Comparison of ENCODE assay signal across 1 cellular context in the genomic region with DNA sequence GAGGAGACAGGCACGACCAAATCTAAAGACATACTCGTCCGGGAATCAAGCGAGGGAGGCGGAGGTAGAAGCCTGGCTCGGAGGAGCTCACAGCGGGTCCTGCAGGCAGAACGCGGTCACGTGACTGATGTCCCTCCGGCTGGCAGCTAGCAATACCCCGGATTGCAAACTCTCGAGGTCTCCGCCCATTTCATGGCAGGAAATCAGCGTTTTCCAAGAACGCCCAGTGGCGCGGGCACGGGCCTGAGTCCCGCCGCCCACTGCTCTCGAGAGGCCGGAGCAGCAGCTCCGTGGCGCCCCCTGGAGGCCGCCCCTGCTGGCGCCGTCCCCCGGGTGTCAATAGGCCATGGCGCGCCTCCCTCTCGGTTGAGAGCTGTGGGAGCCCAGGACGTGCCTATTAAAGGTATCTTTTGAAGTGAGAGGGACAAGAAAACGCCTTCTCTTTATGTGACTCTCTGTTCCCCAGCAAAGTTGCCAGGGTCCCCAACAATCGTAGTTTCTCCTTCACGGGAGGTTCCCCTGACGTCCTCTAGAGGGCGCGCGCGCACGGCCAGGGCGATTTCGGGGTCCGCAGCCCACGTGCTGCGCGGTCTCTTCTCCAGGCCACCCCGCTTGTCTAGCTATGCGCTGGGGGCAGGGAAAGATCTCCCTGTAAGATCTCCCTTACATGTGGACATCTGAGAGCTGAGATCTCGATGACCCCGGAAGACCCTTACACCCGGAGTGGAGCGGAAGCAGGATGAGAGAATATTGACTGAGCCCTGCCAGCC.
TF ChIP-seq lines count a peak whose summit lies in the region.

No MANE protein-coding gene starts in this region.

TF ChIP-seq in HEK293, 187 proteins besides CTCF, POLR2A, EP300 and RAD21 (continued from another document and continues in another):
- TF ChIP-seq, protein P1, sequence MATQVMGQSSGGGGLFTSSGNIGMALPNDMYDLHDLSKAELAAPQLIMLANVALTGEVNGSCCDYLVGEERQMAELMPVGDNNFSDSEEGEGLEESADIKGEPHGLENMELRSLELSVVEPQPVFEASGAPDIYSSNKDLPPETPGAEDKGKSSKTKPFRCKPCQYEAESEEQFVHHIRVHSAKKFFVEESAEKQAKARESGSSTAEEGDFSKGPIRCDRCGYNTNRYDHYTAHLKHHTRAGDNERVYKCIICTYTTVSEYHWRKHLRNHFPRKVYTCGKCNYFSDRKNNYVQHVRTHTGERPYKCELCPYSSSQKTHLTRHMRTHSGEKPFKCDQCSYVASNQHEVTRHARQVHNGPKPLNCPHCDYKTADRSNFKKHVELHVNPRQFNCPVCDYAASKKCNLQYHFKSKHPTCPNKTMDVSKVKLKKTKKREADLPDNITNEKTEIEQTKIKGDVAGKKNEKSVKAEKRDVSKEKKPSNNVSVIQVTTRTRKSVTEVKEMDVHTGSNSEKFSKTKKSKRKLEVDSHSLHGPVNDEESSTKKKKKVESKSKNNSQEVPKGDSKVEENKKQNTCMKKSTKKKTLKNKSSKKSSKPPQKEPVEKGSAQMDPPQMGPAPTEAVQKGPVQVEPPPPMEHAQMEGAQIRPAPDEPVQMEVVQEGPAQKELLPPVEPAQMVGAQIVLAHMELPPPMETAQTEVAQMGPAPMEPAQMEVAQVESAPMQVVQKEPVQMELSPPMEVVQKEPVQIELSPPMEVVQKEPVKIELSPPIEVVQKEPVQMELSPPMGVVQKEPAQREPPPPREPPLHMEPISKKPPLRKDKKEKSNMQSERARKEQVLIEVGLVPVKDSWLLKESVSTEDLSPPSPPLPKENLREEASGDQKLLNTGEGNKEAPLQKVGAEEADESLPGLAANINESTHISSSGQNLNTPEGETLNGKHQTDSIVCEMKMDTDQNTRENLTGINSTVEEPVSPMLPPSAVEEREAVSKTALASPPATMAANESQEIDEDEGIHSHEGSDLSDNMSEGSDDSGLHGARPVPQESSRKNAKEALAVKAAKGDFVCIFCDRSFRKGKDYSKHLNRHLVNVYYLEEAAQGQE (tag by site-specific recombination; IDR thresholded peaks at IDR 0.05): no peak
- TF ChIP-seq ZNF596 (tag by site-specific recombination; IDR thresholded peaks at IDR 0.05) (no peak), KLF1 (tag by site-specific recombination; IDR thresholded peaks at IDR 0.05) (peak; percentile 70; the same call in 1 of the 2 replicates), ZNF341 (tag by site-specific recombination; IDR thresholded peaks at IDR 0.05; ENCODE audit: low read depth) (peak; percentile 36; the same call in 1 of the 2 replicates), KLF8 (tag by site-specific recombination; IDR thresholded peaks at IDR 0.05) (peak; percentile 69), ZBTB17 (tag by site-specific recombination; IDR thresholded peaks at IDR 0.05) (peak; percentile 99), HOXC10 (CRISPR knock-in tag; IDR thresholded peaks at IDR 0.05) (no peak), ZNF560 (tag by site-specific recombination; IDR thresholded peaks at IDR 0.05; ENCODE audit: borderline replicate concordance) (no peak), ZNF747 (tag by site-specific recombination; IDR thresholded peaks at IDR 0.05) (no peak), ZNF324 (tag by site-specific recombination; IDR thresholded peaks at IDR 0.05) (peak; percentile 85), ZBTB21 (tag by site-specific recombination; IDR thresholded peaks at IDR 0.05) (no peak; the same call in 1 of the 2 replicates), ZEB2 (tag by site-specific recombination; IDR thresholded peaks at IDR 0.05) (peak; percentile 81), ZFHX2 (tag by site-specific recombination; conservative IDR thresholded peaks at IDR 0.05) (peak; percentile 90), ZSCAN4 (tag by site-specific recombination; IDR thresholded peaks at IDR 0.05) (peak; percentile 55; the same call in 1 of the 2 replicates), RBAK (tag by site-specific recombination; IDR thresholded peaks at IDR 0.05) (no peak), HOXD13 (CRISPR knock-in tag; IDR thresholded peaks at IDR 0.05; ENCODE audit: borderline replicate concordance) (no peak), TRIM28 (IDR thresholded peaks at IDR 0.05; ENCODE audit: borderline replicate concordance, low read length) (0 out of 2 replicates have a peak, but pooled peaks have one; percentile 43), ZNF585B (tag by site-specific recombination; IDR thresholded peaks at IDR 0.05) (no peak), ZNF132 (tag by site-specific recombination; IDR thresholded peaks at IDR 0.05; ENCODE audit: borderline replicate concordance) (no peak), ZNF426 (tag by site-specific recombination; IDR thresholded peaks at IDR 0.05) (no peak; the same call in 1 of the 2 replicates), ZNF266 (tag by site-specific recombination; IDR thresholded peaks at IDR 0.05; ENCODE audit: low read depth) (no peak), ZNF830 (tag by site-specific recombination; IDR thresholded peaks at IDR 0.05; ENCODE audit: low read depth) (no peak), ZNF501 (tag by site-specific recombination; IDR thresholded peaks at IDR 0.05) (peak; percentile 69; the same call in 1 of the 2 replicates), ELK4 (IDR thresholded peaks at IDR 0.05; ENCODE audit: borderline replicate concordance, low read depth, low read length) (no peak), ZNF785 (tag by site-specific recombination; IDR thresholded peaks at IDR 0.05) (no peak; the same call in 1 of the 2 replicates), ZNF223 (tag by site-specific recombination; IDR thresholded peaks at IDR 0.05) (peak; percentile 89), ZNF18 (tag by site-specific recombination; IDR thresholded peaks at IDR 0.05) (no peak), ZNF664 (tag by site-specific recombination; IDR thresholded peaks at IDR 0.05) (no peak), PRDM1 (tag by site-specific recombination; IDR thresholded peaks at IDR 0.05) (no peak), ZBTB8A (tag by site-specific recombination; IDR thresholded peaks at IDR 0.05) (peak; percentile 100), ZNF354C (tag by site-specific recombination; IDR thresholded peaks at IDR 0.05; ENCODE audit: borderline replicate concordance, low read depth) (no peak), ATF2 (tag by site-specific recombination; IDR thresholded peaks at IDR 0.05; ENCODE audit: low read depth) (no peak), ZNF157 (tag by site-specific recombination; IDR thresholded peaks at IDR 0.05) (no peak), GLI2 (tag by site-specific recombination; IDR thresholded peaks at IDR 0.05; ENCODE audit: borderline replicate concordance, low read depth) (no peak), ZBTB26 (tag by site-specific recombination; optimal IDR thresholded peaks at IDR 0.05) (peak; percentile 88), ZNF10 (tag by site-specific recombination; IDR thresholded peaks at IDR 0.05) (no peak), ZSCAN5A (tag by site-specific recombination; IDR thresholded peaks at IDR 0.05) (peak; percentile 14; the same call in 1 of the 2 replicates), SCRT1 (tag by site-specific recombination; IDR thresholded peaks at IDR 0.05; ENCODE audit: borderline replicate concordance) (no peak), MZF1 (tag by site-specific recombination; IDR thresholded peaks at IDR 0.05; ENCODE audit: borderline replicate concordance) (no peak), KLF7 (tag by site-specific recombination; IDR thresholded peaks at IDR 0.05; ENCODE audit: borderline replicate concordance) (0 out of 2 replicates have a peak, but pooled peaks have one; percentile 55), BCL11A (tag by site-specific recombination; IDR thresholded peaks at IDR 0.05; ENCODE audit: low read depth) (peak; percentile 80; the same call in 1 of the 2 replicates), ZNF350 (tag by site-specific recombination; IDR thresholded peaks at IDR 0.05) (no peak), ZNF558 (tag by site-specific recombination; IDR thresholded peaks at IDR 0.05) (no peak), FEZF1 (tag by site-specific recombination; IDR thresholded peaks at IDR 0.05) (0 out of 2 replicates have a peak, but pooled peaks have one; percentile 7), ZNF114 (tag by site-specific recombination; IDR thresholded peaks at IDR 0.05) (no peak), GFI1B (tag by site-specific recombination; IDR thresholded peaks at IDR 0.05) (no peak), ZNF214 (tag by site-specific recombination; IDR thresholded peaks at IDR 0.05; ENCODE audit: borderline replicate concordance) (no peak)
- TF ChIP-seq, protein P2, sequence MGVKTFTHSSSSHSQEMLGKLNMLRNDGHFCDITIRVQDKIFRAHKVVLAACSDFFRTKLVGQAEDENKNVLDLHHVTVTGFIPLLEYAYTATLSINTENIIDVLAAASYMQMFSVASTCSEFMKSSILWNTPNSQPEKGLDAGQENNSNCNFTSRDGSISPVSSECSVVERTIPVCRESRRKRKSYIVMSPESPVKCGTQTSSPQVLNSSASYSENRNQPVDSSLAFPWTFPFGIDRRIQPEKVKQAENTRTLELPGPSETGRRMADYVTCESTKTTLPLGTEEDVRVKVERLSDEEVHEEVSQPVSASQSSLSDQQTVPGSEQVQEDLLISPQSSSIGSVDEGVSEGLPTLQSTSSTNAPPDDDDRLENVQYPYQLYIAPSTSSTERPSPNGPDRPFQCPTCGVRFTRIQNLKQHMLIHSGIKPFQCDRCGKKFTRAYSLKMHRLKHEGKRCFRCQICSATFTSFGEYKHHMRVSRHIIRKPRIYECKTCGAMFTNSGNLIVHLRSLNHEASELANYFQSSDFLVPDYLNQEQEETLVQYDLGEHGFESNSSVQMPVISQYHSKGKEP (tag by site-specific recombination; IDR thresholded peaks at IDR 0.05): 0 out of 2 replicates have a peak, but pooled peaks have one; percentile 45
